24 cellular contexts compared by ENCODE assay signal in genomic region chr6:157137501-157137900, GRCh38.
"Had no signal": no experiment of that assay in that cellular context is flagged by ENCODE, and none has a peak within 500 bp of the region (broad histone marks: within the 10 kb centered on the region; RNA-seq: fewer than 3 reads in every experiment).

No MANE protein-coding gene starts in this region.

- H3K27ac ChIP-seq: colonic mucosa, heart left ventricle, left ventricle myocardium inferior, neutrophil, ovary, psoas muscle, right atrium auricular region, testis, uterus had no signal

- DNase-seq: activated CD4-positive, alpha-beta T cell treated with anti-CD3 and anti-CD28 coated beads for 4 hours; activated CD4-positive, CD25-positive, alpha-beta regulatory T cell; activated CD8-positive, alpha-beta memory T cell treated with anti-CD3 and anti-CD28 coated beads for 24 hours; anterior cingulate cortex; colonic mucosa; effector CD8-positive, alpha-beta T cell; erythroblast; foreskin fibroblast; heart left ventricle; hypothalamus; left ventricle myocardium inferior; mucosa of descending colon; nephron progenitor cell; ovary; psoas muscle; stimulated activated naive CD4-positive, alpha-beta T cell; testis; uterus had no signal

- H3K36me3 ChIP-seq: colonic mucosa, ovary, right atrium auricular region, uterus had no signal

- H3K4me1 Mint-ChIP-seq: nephron progenitor cell had no signal

- H3K4me3 ChIP-seq: colonic mucosa, heart left ventricle, left ventricle myocardium inferior, lung, mucosa of descending colon, ovary, psoas muscle, right atrium auricular region, testis, uterus had no signal

- H3K27me3 ChIP-seq: colonic mucosa, heart left ventricle, neutrophil, ovary, right atrium auricular region, testis, uterus had no signal

- H3K9me3 ChIP-seq: colonic mucosa, heart left ventricle, left ventricle myocardium inferior, mucosa of descending colon, neutrophil, ovary, psoas muscle, right atrium auricular region, testis, uterus had no signal

- FAIRE-seq: islet of Langerhans had no signal

- H3K4me3 Mint-ChIP-seq: activated naive CD4-positive, alpha-beta T cell treated with anti-CD3 and anti-CD28 coated beads, Interleukin-2, amount 50 U/mL, for 24 hours; nephron progenitor cell; type B pancreatic cell had no signal

- H3K4me1 ChIP-seq: colonic mucosa, psoas muscle, testis, uterus had no signal

- ATAC-seq: heart left ventricle, mucosa of descending colon, psoas muscle had no signal

- H3K27me3 Mint-ChIP-seq: activated naive CD4-positive, alpha-beta T cell treated with anti-CD3 and anti-CD28 coated beads, Interleukin-2, amount 50 U/mL, for 24 hours; type B pancreatic cell had no signal

- H3K9me3 Mint-ChIP-seq: activated naive CD4-positive, alpha-beta T cell treated with anti-CD3 and anti-CD28 coated beads, Interleukin-2, amount 50 U/mL, for 24 hours; nephron progenitor cell; type B pancreatic cell had no signal

- H3K27ac Mint-ChIP-seq: activated naive CD4-positive, alpha-beta T cell treated with anti-CD3 and anti-CD28 coated beads, Interleukin-2, amount 50 U/mL, for 24 hours; nephron progenitor cell; type B pancreatic cell had no signal
